9 cellular contexts compared by ENCODE assay signal in the genomic region with DNA sequence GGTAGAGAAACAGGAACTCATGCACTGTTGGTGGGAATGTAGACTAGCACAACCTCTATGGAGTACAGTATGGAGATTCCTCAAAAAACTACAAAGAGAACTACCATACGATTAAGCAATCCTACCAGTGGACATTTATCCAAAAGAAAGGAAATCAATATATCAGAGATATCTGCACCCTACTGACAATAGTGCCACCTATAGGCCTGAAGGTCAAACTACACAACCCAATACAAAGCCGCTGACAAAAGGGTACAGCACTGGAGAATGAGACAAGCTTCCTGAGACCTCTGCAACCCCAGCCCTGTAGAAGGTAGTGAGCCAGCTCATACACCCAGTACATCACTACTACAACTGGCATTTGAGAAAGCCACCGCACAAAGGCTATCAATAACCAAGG.
DNase-seq lines count a peak whose midpoint lies in the region; ATAC-seq, FAIRE-seq and TF ChIP-seq lines count a peak whose summit lies in the region.
"Had no signal": no experiment of that assay in that cellular context is flagged by ENCODE, and none has a peak within 500 bp of the region (broad histone marks: within the 10 kb centered on the region; RNA-seq: fewer than 3 reads in every experiment).

No MANE protein-coding gene starts in this region.

- H3K4me2 ChIP-seq in A549: no peak overlapping the region
- H3K4me2 ChIP-seq in OCI-LY7 (ENCODE audit: low read length): no peak overlapping the region

- BruUV-seq in OCI-LY7 (replicated peaks; lab: Mats Ljungman, UMichigan): no TSS peak

- no peak overlapping the region for H3K27ac ChIP-seq in A549
- no peak overlapping the region for H3K27ac ChIP-seq in OCI-LY7 (ENCODE audit: low read depth, low read length, poor library complexity, severe bottlenecking)

- peak; percentile 24 for TF ChIP-seq CTCF in A549 (IDR thresholded peaks at IDR 0.05)
- TF ChIP-seq CTCF in GM12864 (IDR thresholded peaks at IDR 0.05; ENCODE audit: low read depth, low read length, missing control alignments): peak; percentile 58
- peak; percentile 80 for TF ChIP-seq CTCF in OCI-LY7 (conservative IDR thresholded peaks at IDR 0.05; ENCODE audit: low read length)
- TF ChIP-seq CTCF in foreskin fibroblast (IDR thresholded peaks at IDR 0.05; ENCODE audit: low read depth, low read length): peak; percentile 42

- no peaks in the 10 kb centered on the region for H3K4me1 ChIP-seq in A549
- no peaks in the 10 kb centered on the region for H3K4me1 ChIP-seq in OCI-LY7 (ENCODE audit: insufficient read depth, low read length, poor library complexity, severe bottlenecking)

- no peak for DNase-seq in A549 (ENCODE audit: low read depth in 1 of 2, low spot score in 1 of 2)
- no peak for DNase-seq in GM12864 (ENCODE audit: low read depth)
- DNase-seq in OCI-LY7 (ENCODE audit: low spot score): peak; percentile 10
- DNase-seq in foreskin fibroblast: no peak
- DNase-seq in HTR-8/SVneo (ENCODE audit: insufficient read length, low spot score): no peak
- no peak for DNase-seq in pons (ENCODE audit: low spot score)
- DNase-seq in NCI-H510A treated with DMSO at 0.1 percent for 48 hours (lab: John Stamatoyannopoulos, UW): no peak
- DNase-seq: amygdala had no signal

- H3K79me2 ChIP-seq in OCI-LY7 (ENCODE audit: insufficient read depth, low read depth, low read length): no peaks in the 10 kb centered on the region

- TF ChIP-seq RAD21 in A549 (conservative IDR thresholded peaks at IDR 0.05 in 1 of 2, IDR thresholded peaks at IDR 0.05 in 1 of 2): peak in 1 of 2 experiments; percentile 42; a peak in 2 of 5 replicates

- ATAC-seq in A549 (no peak), GM19467 (IDR thresholded peaks at IDR 0.05; ENCODE audit: unreplicated experiment) (no peak)

- H2AFZ ChIP-seq in OCI-LY7 (ENCODE audit: low read length): no peak overlapping the region

- POLR2A ChIA-PET in A549 (lab: Yijun Ruan, JAX) (no interaction called here), OCI-LY7 (lab: Charles Lee) (no interaction called here)

- TF ChIP-seq EP300 in A549 (IDR thresholded peaks at IDR 0.05): no peak

- TF ChIP-seq POLR2A in A549 (IDR thresholded peaks at IDR 0.05; ENCODE audit: low read length): no peak

- intact Hi-C loops in OCI-LY7 (cut with micrococcal nuclease; ENCODE audit: unreplicated experiment): no loop called here

- H4K20me1 ChIP-seq in OCI-LY7 (ENCODE audit: insufficient read depth, low read length): no peaks in the 10 kb centered on the region

- CTCF ChIA-PET in A549 (lab: Yijun Ruan, JAX) (interaction anchor here (1.2 kb wide), 1 partner anchor 10 kb away, joined by 4 read pairs; no protein-coding TSS in a partner anchor), OCI-LY7 (lab: Charles Lee; ENCODE audit: unreplicated experiment) (no interaction called here)

- FAIRE-seq in A549 (lab: Jason Lieb, UNC) (no peak), HTR-8/SVneo (lab: Jason Lieb, UNC) (no peak)

- WGBS in A549 (ENCODE audit: missing lambda C conversion rate): 73% methylated on average over 3 of the region's 3 CpGs

- H3K9me3 ChIP-seq in A549: no peaks in the 10 kb centered on the region; the same call in 1 of the 3 replicates
- H3K9me3 ChIP-seq in OCI-LY7 (ENCODE audit: low read length): no peaks in the 10 kb centered on the region

- no peaks in the 10 kb centered on the region for H3K9me2 ChIP-seq in OCI-LY7 (ENCODE audit: insufficient read depth, low read length)

- no peak overlapping the region for H3K4me3 ChIP-seq in A549
- no peak overlapping the region for H3K4me3 ChIP-seq in GM12864 (ENCODE audit: low read depth, low read length)
- no peak overlapping the region for H3K4me3 ChIP-seq in OCI-LY7 (ENCODE audit: low read depth, low read length, poor library complexity, severe bottlenecking)
- no peak overlapping the region for H3K4me3 ChIP-seq in foreskin fibroblast (ENCODE audit: low read depth in 1 of 2, low read length in 2 of 2)

- H3K36me3 ChIP-seq in OCI-LY7 (ENCODE audit: insufficient read depth, low read length): no peaks in the 10 kb centered on the region

TF ChIP-seq in A549, 52 proteins besides CTCF, POLR2A, EP300 and RAD21:
- no peak for TF ChIP-seq SMC3 (IDR thresholded peaks at IDR 0.05)
- TF ChIP-seq, protein P1, sequence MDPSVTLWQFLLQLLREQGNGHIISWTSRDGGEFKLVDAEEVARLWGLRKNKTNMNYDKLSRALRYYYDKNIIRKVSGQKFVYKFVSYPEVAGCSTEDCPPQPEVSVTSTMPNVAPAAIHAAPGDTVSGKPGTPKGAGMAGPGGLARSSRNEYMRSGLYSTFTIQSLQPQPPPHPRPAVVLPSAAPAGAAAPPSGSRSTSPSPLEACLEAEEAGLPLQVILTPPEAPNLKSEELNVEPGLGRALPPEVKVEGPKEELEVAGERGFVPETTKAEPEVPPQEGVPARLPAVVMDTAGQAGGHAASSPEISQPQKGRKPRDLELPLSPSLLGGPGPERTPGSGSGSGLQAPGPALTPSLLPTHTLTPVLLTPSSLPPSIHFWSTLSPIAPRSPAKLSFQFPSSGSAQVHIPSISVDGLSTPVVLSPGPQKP (IDR thresholded peaks at IDR 0.05; ENCODE audit: low read depth, low read length): no peak
- TF ChIP-seq PHF8 (IDR thresholded peaks at IDR 0.05; ENCODE audit: borderline replicate concordance, low read depth): no peak
- TF ChIP-seq, protein P2, sequence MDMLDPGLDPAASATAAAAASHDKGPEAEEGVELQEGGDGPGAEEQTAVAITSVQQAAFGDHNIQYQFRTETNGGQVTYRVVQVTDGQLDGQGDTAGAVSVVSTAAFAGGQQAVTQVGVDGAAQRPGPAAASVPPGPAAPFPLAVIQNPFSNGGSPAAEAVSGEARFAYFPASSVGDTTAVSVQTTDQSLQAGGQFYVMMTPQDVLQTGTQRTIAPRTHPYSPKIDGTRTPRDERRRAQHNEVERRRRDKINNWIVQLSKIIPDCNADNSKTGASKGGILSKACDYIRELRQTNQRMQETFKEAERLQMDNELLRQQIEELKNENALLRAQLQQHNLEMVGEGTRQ (IDR thresholded peaks at IDR 0.05): no peak
- no peak for TF ChIP-seq EHMT2 (IDR thresholded peaks at IDR 0.05; ENCODE audit: low read depth)
- TF ChIP-seq, protein P3, sequence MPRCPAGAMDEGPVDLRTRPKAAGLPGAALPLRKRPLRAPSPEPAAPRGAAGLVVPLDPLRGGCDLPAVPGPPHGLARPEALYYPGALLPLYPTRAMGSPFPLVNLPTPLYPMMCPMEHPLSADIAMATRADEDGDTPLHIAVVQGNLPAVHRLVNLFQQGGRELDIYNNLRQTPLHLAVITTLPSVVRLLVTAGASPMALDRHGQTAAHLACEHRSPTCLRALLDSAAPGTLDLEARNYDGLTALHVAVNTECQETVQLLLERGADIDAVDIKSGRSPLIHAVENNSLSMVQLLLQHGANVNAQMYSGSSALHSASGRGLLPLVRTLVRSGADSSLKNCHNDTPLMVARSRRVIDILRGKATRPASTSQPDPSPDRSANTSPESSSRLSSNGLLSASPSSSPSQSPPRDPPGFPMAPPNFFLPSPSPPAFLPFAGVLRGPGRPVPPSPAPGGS (IDR thresholded peaks at IDR 0.05): no peak
- TF ChIP-seq JUN (IDR thresholded peaks at IDR 0.05): no peak
- TF ChIP-seq, protein P4, sequence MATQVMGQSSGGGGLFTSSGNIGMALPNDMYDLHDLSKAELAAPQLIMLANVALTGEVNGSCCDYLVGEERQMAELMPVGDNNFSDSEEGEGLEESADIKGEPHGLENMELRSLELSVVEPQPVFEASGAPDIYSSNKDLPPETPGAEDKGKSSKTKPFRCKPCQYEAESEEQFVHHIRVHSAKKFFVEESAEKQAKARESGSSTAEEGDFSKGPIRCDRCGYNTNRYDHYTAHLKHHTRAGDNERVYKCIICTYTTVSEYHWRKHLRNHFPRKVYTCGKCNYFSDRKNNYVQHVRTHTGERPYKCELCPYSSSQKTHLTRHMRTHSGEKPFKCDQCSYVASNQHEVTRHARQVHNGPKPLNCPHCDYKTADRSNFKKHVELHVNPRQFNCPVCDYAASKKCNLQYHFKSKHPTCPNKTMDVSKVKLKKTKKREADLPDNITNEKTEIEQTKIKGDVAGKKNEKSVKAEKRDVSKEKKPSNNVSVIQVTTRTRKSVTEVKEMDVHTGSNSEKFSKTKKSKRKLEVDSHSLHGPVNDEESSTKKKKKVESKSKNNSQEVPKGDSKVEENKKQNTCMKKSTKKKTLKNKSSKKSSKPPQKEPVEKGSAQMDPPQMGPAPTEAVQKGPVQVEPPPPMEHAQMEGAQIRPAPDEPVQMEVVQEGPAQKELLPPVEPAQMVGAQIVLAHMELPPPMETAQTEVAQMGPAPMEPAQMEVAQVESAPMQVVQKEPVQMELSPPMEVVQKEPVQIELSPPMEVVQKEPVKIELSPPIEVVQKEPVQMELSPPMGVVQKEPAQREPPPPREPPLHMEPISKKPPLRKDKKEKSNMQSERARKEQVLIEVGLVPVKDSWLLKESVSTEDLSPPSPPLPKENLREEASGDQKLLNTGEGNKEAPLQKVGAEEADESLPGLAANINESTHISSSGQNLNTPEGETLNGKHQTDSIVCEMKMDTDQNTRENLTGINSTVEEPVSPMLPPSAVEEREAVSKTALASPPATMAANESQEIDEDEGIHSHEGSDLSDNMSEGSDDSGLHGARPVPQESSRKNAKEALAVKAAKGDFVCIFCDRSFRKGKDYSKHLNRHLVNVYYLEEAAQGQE (IDR thresholded peaks at IDR 0.05): no peak
- TF ChIP-seq RFX5 (IDR thresholded peaks at IDR 0.05): no peak
- TF ChIP-seq, protein P5, sequence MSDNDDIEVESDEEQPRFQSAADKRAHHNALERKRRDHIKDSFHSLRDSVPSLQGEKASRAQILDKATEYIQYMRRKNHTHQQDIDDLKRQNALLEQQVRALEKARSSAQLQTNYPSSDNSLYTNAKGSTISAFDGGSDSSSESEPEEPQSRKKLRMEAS (IDR thresholded peaks at IDR 0.05): no peak
- no peak for TF ChIP-seq HOXA7 (CRISPR knock-in tag; IDR thresholded peaks at IDR 0.05)
- no peak for TF ChIP-seq RARB (CRISPR knock-in tag; IDR thresholded peaks at IDR 0.05)
- no peak for TF ChIP-seq ZSCAN20 (CRISPR knock-in tag; IDR thresholded peaks at IDR 0.05)
- TF ChIP-seq, protein P6, sequence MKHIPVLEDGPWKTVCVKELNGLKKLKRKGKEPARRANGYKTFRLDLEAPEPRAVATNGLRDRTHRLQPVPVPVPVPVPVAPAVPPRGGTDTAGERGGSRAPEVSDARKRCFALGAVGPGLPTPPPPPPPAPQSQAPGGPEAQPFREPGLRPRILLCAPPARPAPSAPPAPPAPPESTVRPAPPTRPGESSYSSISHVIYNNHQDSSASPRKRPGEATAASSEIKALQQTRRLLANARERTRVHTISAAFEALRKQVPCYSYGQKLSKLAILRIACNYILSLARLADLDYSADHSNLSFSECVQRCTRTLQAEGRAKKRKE (CRISPR knock-in tag; IDR thresholded peaks at IDR 0.05; ENCODE audit: low read depth): no peak
- TF ChIP-seq HEYL (CRISPR knock-in tag; IDR thresholded peaks at IDR 0.05): no peak

Comparison
In these comparisons a context has a peak if more than half of its experiments do, and no peak if none do; other contexts are left out.
1. CTCF ChIP-seq: peak in every context shown above with its lines; median percentile 80 in OCI-LY7; 58 in GM12864; 42 in foreskin fibroblast; 24 in A549.